ENCODE assay signal across 21 cellular contexts in genomic region chr1:181490740-181491712, GRCh38. TPM values are rescaled to one million over a fixed set of nuclear protein-coding genes. Genes with fewer than 3 reads are reported as not detected.
DNase-seq lines count a peak whose midpoint lies in the region; ATAC-seq, FAIRE-seq and TF ChIP-seq lines count a peak whose summit lies in the region.
"Had no signal": no experiment of that assay in that cellular context is flagged by ENCODE, and none has a peak within 500 bp of the region (broad histone marks: within the 10 kb centered on the region; RNA-seq: fewer than 3 reads in every experiment).

No MANE protein-coding gene starts in this region.

- TF ChIP-seq EP300 in GM12878 (IDR thresholded peaks at IDR 0.05; ENCODE audit: borderline replicate concordance in 1 of 2, control insufficient read depth in 1 of 2, low read depth in 2 of 2, low read length in 2 of 2) = no peak

- no peaks in the 10 kb centered on the region for H3K36me3 ChIP-seq in BLaER1
- no peaks in the 10 kb centered on the region for H3K36me3 ChIP-seq in GM12878 (ENCODE audit: control insufficient read depth in 2 of 2, insufficient read depth in 2 of 2, low read length in 1 of 2)
- no peaks in the 10 kb centered on the region for H3K36me3 ChIP-seq in gastrocnemius medialis

- no peak for FAIRE-seq in GM12878 (lab: Jason Lieb, UNC)
- FAIRE-seq: G401.6, GM19239, K562, RCC 7860 had no signal

- BruUV-seq in GM12878 (replicated peaks; lab: Mats Ljungman, UMichigan) = no TSS peak

- H4K20me1 ChIP-seq in BLaER1 (no peaks in the 10 kb centered on the region), GM12878 (ENCODE audit: control insufficient read depth, insufficient read depth) (peaks cover 3% of the 10 kb centered on the region; the same call in 1 of the 2 replicates)

- H3K27me3 ChIP-seq in BLaER1 (peaks cover under 1% of the 10 kb centered on the region), GM12878 (replicated peaks in 1 of 2; ENCODE audit: control insufficient read depth in 2 of 2, insufficient read depth in 2 of 2, low read length in 1 of 2) (no peaks in the 10 kb centered on the region), gastrocnemius medialis (peaks cover 22 to 25% (median 24%) of the 10 kb centered on the region in 3 donors), dorsolateral prefrontal cortex (peaks cover 0 to 7% (median 0%) of the 10 kb centered on the region in 45 donors)

- H3K4me2 ChIP-seq in BLaER1 (0 out of 2 replicates have a peak overlapping the region, but pooled peaks have one; percentile 31), GM12878 (ENCODE audit: control insufficient read depth, insufficient read depth) (no peak overlapping the region)

- no peak overlapping the region for H3K27ac ChIP-seq in BLaER1
- no peak overlapping the region for H3K27ac ChIP-seq in GM12878 (ENCODE audit: control insufficient read depth, insufficient read depth)
- no peak overlapping the region for H3K27ac ChIP-seq in gastrocnemius medialis
- H3K27ac ChIP-seq in dorsolateral prefrontal cortex = no peak overlapping the region

- RAD21 ChIA-PET in GM12878 (lab: Charles Lee; ENCODE audit: unreplicated experiment) = interaction anchor here (1.1 to 14.3 kb wide), 5 partner anchors 8 to 445 kb away, joined by 3 to 278 read pairs (median 6); partner anchors contain the start of gene CACNA1E

- SMC1A ChIA-PET in GM12878 (lab: Charles Lee; ENCODE audit: uncharacterized antibody, unreplicated experiment) = interaction anchor here (0.7 to 21.3 kb wide), 9 partner anchors 8 to 446 kb away, joined by 3 to 260 read pairs (median 4); partner anchors contain the start of gene CACNA1E

- peaks cover 9% of the 10 kb centered on the region for H3K4me1 ChIP-seq in BLaER1
- 0 out of 2 replicates have a peak, but pooled peaks cover 6% of the 10 kb centered on the region for H3K4me1 ChIP-seq in GM12878 (ENCODE audit: control insufficient read depth, insufficient read depth, low read length)
- H3K4me1 ChIP-seq in gastrocnemius medialis = no peaks in the 10 kb centered on the region

- H3K4me3 ChIP-seq in BLaER1 (no peak overlapping the region), GM12878 (peak overlapping the region; percentile 10; the same call in 1 of the 2 replicates), gastrocnemius medialis (no peak overlapping the region), dorsolateral prefrontal cortex (no peak overlapping the region)
- H3K4me3 ChIP-seq: K562 had no signal

- ATAC-seq in GM12878 (no peak), left cardiac atrium (peak; percentile 55 to 84), gastrocnemius medialis (peak; percentile 30 to 39), HG02981 (IDR thresholded peaks at IDR 0.05; ENCODE audit: unreplicated experiment) (no peak)
- ATAC-seq: K562, SK-N-SH treated with all-trans-retinoic acid at 6 μM for 48 hours had no signal

- TF ChIP-seq POLR2A in GM12878 (IDR thresholded peaks at IDR 0.05; ENCODE audit: low read depth, low read length) (no peak), gastrocnemius medialis (IDR thresholded peaks at IDR 0.05) (no peak)

- in situ Hi-C loops in GM12878 (cut with MboI) = no loop called here
- in situ Hi-C loops in gastrocnemius medialis (cut with MboI; ENCODE audit: low sequenced_read_pairs in 4 of 4) = loop anchor here in 3 of 4 donors (25.0 kb wide), 2 partner anchors 571 to 921 kb away; partner anchors contain the start of genes ZNF648 (in 3 of the 3) and TEDDM1 (in 1 of the 3)

- CTCF ChIA-PET in GM12878 (lab: Yijun Ruan, JAX) = interaction anchor here (0.7 to 6.1 kb wide), 8 partner anchors 8 to 446 kb away, joined by 3 to 57 read pairs (median 6); partner anchors contain the start of gene CACNA1E

- H2AFZ ChIP-seq in GM12878 (ENCODE audit: control insufficient read depth, low read depth, low read length) = no peak overlapping the region

- intact Hi-C loops in GM12878 (cut with micrococcal nuclease; ENCODE audit: unreplicated experiment) (no loop called here), left cardiac atrium (cut with DNase I) (no loop called here), gastrocnemius medialis (cut with DNase I; ENCODE audit: low total_unique reads) (no loop called here), dorsolateral prefrontal cortex (cut with DNase I) (no loop called here)

- peaks cover 15% of the 10 kb centered on the region for H3K79me2 ChIP-seq in GM12878 (ENCODE audit: control insufficient read depth, insufficient read depth, low read length)

- POLR2A ChIA-PET in GM12878 (lab: Charles Lee) = interaction anchor here (0.7 to 13.8 kb wide), 5 partner anchors 9 to 165 kb away, joined by 3 to 135 read pairs (median 6); partner anchors contain the start of gene CACNA1E

- WGBS in GM12878 (ENCODE audit: insufficient coverage, insufficient replicate concordance, low lambda C conversion rate, missing lambda C conversion rate) = 77% methylated on average over 8 of the region's 8 CpGs

- 0 out of 2 replicates have a peak, but pooled peaks cover under 1% of the 10 kb centered on the region for H3K9me3 ChIP-seq in BLaER1
- no peaks in the 10 kb centered on the region for H3K9me3 ChIP-seq in GM12878 (replicated peaks; ENCODE audit: control insufficient read depth, insufficient read depth, low read length)
- H3K9me3 ChIP-seq in gastrocnemius medialis = no peaks in the 10 kb centered on the region

- no peak overlapping the region for H3K9ac ChIP-seq in BLaER1
- no peak overlapping the region for H3K9ac ChIP-seq in GM12878 (ENCODE audit: control insufficient read depth, insufficient read depth, low read length)

- no peak for TF ChIP-seq CTCF in GM12878 (IDR thresholded peaks at IDR 0.05 in 2 of 3, conservative IDR thresholded peaks at IDR 0.05 in 1 of 3; ENCODE audit: control insufficient read depth in 2 of 3, extremely low read depth in 1 of 3, insufficient read depth in 1 of 3, low read depth in 3 of 3, low read length in 3 of 3)
- no peak for TF ChIP-seq CTCF in gastrocnemius medialis (IDR thresholded peaks at IDR 0.05 in 4 of 5, conservative IDR thresholded peaks at IDR 0.05 in 1 of 5)
- no peak for TF ChIP-seq CTCF in dorsolateral prefrontal cortex (IDR thresholded peaks at IDR 0.05 in 54 of 56, conservative IDR thresholded peaks at IDR 0.05 in 2 of 56; ENCODE audit: low read depth in 1 of 56, partially characterized antibody in 56 of 56)

- no peak for TF ChIP-seq RAD21 in GM12878 (IDR thresholded peaks at IDR 0.05; ENCODE audit: insufficient read depth, low read depth, low read length)

- DNase-seq in GM12878 (ENCODE audit: low read depth, low spot score) (no peak), left cardiac atrium (no peak), gastrocnemius medialis (peak; percentile 11 to 18), UCSD-AML1 (lab: John Stamatoyannopoulos, UW; ENCODE audit: unreplicated experiment) (no peak), dorsolateral prefrontal cortex (no peak)
- DNase-seq: DMS 273 treated with DMSO at 0.1 percent for 48 hours; GOT3; NCI-H1105; NCI-H2081; NCI-H446 treated with DMSO at 0.1 percent for 48 hours; NK-92 treated with Interleukin-12 subunit alpha and Interleukin-12 subunit beta, amount 100 ng/mL, for 24 hours; SHP77 had no signal

TF ChIP-seq in GM12878, 131 proteins besides CTCF, POLR2A, EP300 and RAD21:
- TF ChIP-seq POLR2AphosphoS5 (IDR thresholded peaks at IDR 0.05; ENCODE audit: low read length) = no peak
- TF ChIP-seq CREM (IDR thresholded peaks at IDR 0.05; ENCODE audit: low read depth) = no peak
TF ChIP-seq in GM12878: peak in this region for 0.

RNA-seq across cellular contexts. Expression of gene CACNA1E, which starts 7.7 kb away (rescaled TPM):
- 378 and 432 TPM in 2 replicates for total RNA-seq in GM12878 (2013; cell fraction: nucleolus; rRNA removed)
- total RNA-seq in GM12878 (2014; rRNA removed) (12.9 TPM in 2 replicates), GM12878 (2014; rRNA removed; fragmentation: Illumina TruSeq; extraction: Trizol) (6.4 and 7.4 TPM in 2 replicates), GM12878 (2021) (19.4 and 22.0 TPM in 2 replicates), left cardiac atrium (1 to 10 TPM in 1 of 2 donors, under 1 TPM in 1; 0.55 to 1.3 TPM), gastrocnemius medialis (under 1 TPM in 2 of 4 donors, not detected in 2; 0.03 to 0.05 TPM), dorsolateral prefrontal cortex (100 to 1,000 TPM in 6 of 120 experiments, 10 to 100 TPM in 114; 27.1 to 108 (median 81.3) TPM)
- polyA plus RNA-seq in GM12878 (2011; ENCODE audit: low read depth) = 3.4 TPM
- polyA plus RNA-seq in GM12878 (2011; rRNA removed) (13.6 and 20.5 TPM in 2 replicates), GM12878 (2014; fragmentation: Illumina TruSeq; extraction: Trizol) (5.1 and 5.7 TPM in 2 replicates), GM12878 (2014; fragmentation: Nextera tagmentation; extraction: Ambion mirVana) (1 to 10 TPM in 1 of 2 experiments, under 1 TPM in 1; 0.57 to 1.7 TPM), GM12878 (2014; rRNA removed) (10.2 and 10.3 TPM in 2 replicates), GM12878 (2016; fragmentation: Nextera tagmentation; extraction: Ambion mirVana) (1 to 10 TPM; 7.8 to 9.1 TPM)
- polyA plus RNA-seq in GM12878 (2011; cell fraction: cytosol; rRNA removed) = 12.0 and 12.8 TPM in 2 replicates
- 112 and 120 TPM in 2 replicates for polyA plus RNA-seq in GM12878 (2011; cell fraction: nucleus; rRNA removed)
- polyA plus RNA-seq in GM12878 (2012) = 6.3 and 6.5 TPM in 2 replicates
- 83.5 and 100 TPM in 2 replicates for polyA minus RNA-seq in GM12878 (2011; rRNA and poly(A)+ RNA removed)
- polyA minus RNA-seq in GM12878 (2011; cell fraction: cytosol; rRNA and poly(A)+ RNA removed) = 12.8 and 16.5 TPM in 2 replicates
- 82.6 and 113 TPM in 2 replicates for polyA minus RNA-seq in GM12878 (2011; cell fraction: nucleus; rRNA and poly(A)+ RNA removed)
- total RNA-seq: OCI-LY7 had no signal
- polyA plus RNA-seq: CD14-positive monocyte, K562 had no signal

Comparison
In these comparisons a context has a peak if more than half of its experiments do, and no peak if none do; other contexts are left out.
1. ATAC-seq: peak in left cardiac atrium (2 of 2) and gastrocnemius medialis (2 of 2); none in GM12878 (single experiment) and HG02981 (single experiment).
2. DNase-seq: peak in gastrocnemius medialis (2 of 2); none in GM12878 (single experiment), left cardiac atrium (single experiment), UCSD-AML1 (single experiment) and dorsolateral prefrontal cortex (0 of 10).